In genomic region chr5:122885891-122886290, GRCh38 we compare ENCODE assay signal across 21 cellular contexts.
"Had no signal": no experiment of that assay in that cellular context is flagged by ENCODE, and none has a peak within 500 bp of the region (broad histone marks: within the 10 kb centered on the region; RNA-seq: fewer than 3 reads in every experiment).

No MANE protein-coding gene starts in this region.

- H3K36me3 ChIP-seq: colonic mucosa, heart left ventricle, neural progenitor cell, ovary, thyroid gland, upper lobe of left lung, vagina had no signal

- H3K27ac ChIP-seq: colonic mucosa, heart left ventricle, neural progenitor cell, ovary, thyroid gland, upper lobe of left lung, vagina had no signal

- H3K4me2 ChIP-seq: neural progenitor cell, smooth muscle cell had no signal

- H3K27me3 Mint-ChIP-seq: naive thymus-derived CD8-positive, alpha-beta T cell had no signal

- H3K9ac ChIP-seq: neural progenitor cell had no signal

- H3K4me1 Mint-ChIP-seq: naive thymus-derived CD8-positive, alpha-beta T cell had no signal

- H3K4me3 ChIP-seq: colonic mucosa, heart left ventricle, mucosa of descending colon, neural progenitor cell, ovary, smooth muscle cell, thyroid gland, upper lobe of left lung, vagina had no signal

- H3K9me3 ChIP-seq: colonic mucosa, mucosa of descending colon, ovary, thyroid gland, upper lobe of left lung, vagina had no signal

- H3K27ac Mint-ChIP-seq: naive thymus-derived CD8-positive, alpha-beta T cell; neural progenitor cell had no signal

- ATAC-seq: heart left ventricle; mucosa of descending colon; naive thymus-derived CD8-positive, alpha-beta T cell; right cardiac atrium had no signal

- H3K27me3 ChIP-seq: colonic mucosa, heart left ventricle, neural progenitor cell, ovary, thyroid gland, upper lobe of left lung, vagina had no signal

- H3K4me3 Mint-ChIP-seq: naive thymus-derived CD8-positive, alpha-beta T cell; neural progenitor cell had no signal

- DNase-seq: colonic mucosa; dermis blood vessel endothelial cell; erythroblast; foreskin melanocyte; heart left ventricle; hippocampal formation; kidney glomerular epithelial cell; mucosa of descending colon; naive thymus-derived CD8-positive, alpha-beta T cell; nucleus accumbens; ovary; right cardiac atrium; stimulated activated CD4-positive, alpha-beta T cell treated with anti-CD3 and anti-CD28 coated beads, Interleukin-2, amount 100 ng/mL, for 48 hours; stimulated activated naive CD4-positive, alpha-beta T cell treated with Interleukin-2 at 50 U/mL for 16 hours; thyroid gland had no signal

- FAIRE-seq: endothelial cell of umbilical vein, islet of Langerhans had no signal

- H3K4me1 ChIP-seq: colonic mucosa, vagina had no signal
